Comparison of ENCODE assay signal across 22 cellular contexts in genomic region chr17:67647482-67647881, GRCh38.
A peak's percentile ranks its signal among the peaks of the same experiment; 100 is the strongest.
DNase-seq lines count a peak whose midpoint lies in the region; ATAC-seq and TF ChIP-seq lines count a peak whose summit lies in the region.
"Had no signal": no experiment of that assay in that cellular context is flagged by ENCODE, and none has a peak within 500 bp of the region (broad histone marks: within the 10 kb centered on the region; RNA-seq: fewer than 3 reads in every experiment).

No MANE protein-coding gene starts in this region.

- H3K9me3 Mint-ChIP-seq in central memory CD8-positive, alpha-beta T cell = no peaks in the 10 kb centered on the region
- H3K9me3 Mint-ChIP-seq: activated naive CD4-positive, alpha-beta T cell treated with anti-CD3 and anti-CD28 coated beads, Interleukin-2, amount 10 ng/mL, durations not matched to agents 7 days and 5 days; dendritic cell treated with granulocyte-macrophage colony-stimulating factor and Interleukin-4, amounts not matched to agents 40 ng/mL and 50 ng/mL, for 4 days; neural progenitor cell; stimulated activated memory B cell treated with anti-CD40 and anti-IgM and Interleukin-4, amounts not matched to agents 10 μg/mL and 1 μg/mL and 100 μg/mL, for 72 hours had no signal

- no peak for TF ChIP-seq CTCF in GM12865 (IDR thresholded peaks at IDR 0.05; ENCODE audit: insufficient read depth, low read depth, low read length, missing control alignments)

- peak; percentile 41 for ATAC-seq in GM18907 (IDR thresholded peaks at IDR 0.05; ENCODE audit: unreplicated experiment)
- peak; percentile 53 for ATAC-seq in HG02798 (IDR thresholded peaks at IDR 0.05; ENCODE audit: poor library complexity, unreplicated experiment)
- no peak for ATAC-seq in central memory CD8-positive, alpha-beta T cell (replicated peaks; ENCODE audit: extremely low read depth, poor library complexity, severe bottlenecking)
- ATAC-seq: stimulated activated memory B cell treated with anti-CD40 and anti-IgM and Interleukin-4, amounts not matched to agents 10 μg/mL and 1 μg/mL and 100 μg/mL, for 72 hours had no signal

- peaks cover 51% of the 10 kb centered on the region for H3K4me1 Mint-ChIP-seq in central memory CD8-positive, alpha-beta T cell
- H3K4me1 Mint-ChIP-seq: activated naive CD4-positive, alpha-beta T cell treated with anti-CD3 and anti-CD28 coated beads, Interleukin-2, amount 10 ng/mL, durations not matched to agents 7 days and 5 days; neural progenitor cell had no signal

- H3K36me3 Mint-ChIP-seq in central memory CD8-positive, alpha-beta T cell (ENCODE audit: insufficient read depth) = peaks cover 23% of the 10 kb centered on the region
- H3K36me3 Mint-ChIP-seq: activated naive CD4-positive, alpha-beta T cell treated with anti-CD3 and anti-CD28 coated beads, Interleukin-2, amount 10 ng/mL, durations not matched to agents 7 days and 5 days; neural progenitor cell had no signal

- no peak overlapping the region for H3K4me3 Mint-ChIP-seq in central memory CD8-positive, alpha-beta T cell
- H3K4me3 Mint-ChIP-seq: activated naive CD4-positive, alpha-beta T cell treated with anti-CD3 and anti-CD28 coated beads, Interleukin-2, amount 10 ng/mL, durations not matched to agents 7 days and 5 days; dendritic cell treated with granulocyte-macrophage colony-stimulating factor and Interleukin-4, amounts not matched to agents 40 ng/mL and 50 ng/mL, for 4 days; neural progenitor cell; stimulated activated memory B cell treated with anti-CD40 and anti-IgM and Interleukin-4, amounts not matched to agents 10 μg/mL and 1 μg/mL and 100 μg/mL, for 72 hours had no signal

- H3K27ac Mint-ChIP-seq in central memory CD8-positive, alpha-beta T cell (ENCODE audit: low read depth) = peak overlapping the region; percentile 59
- H3K27ac Mint-ChIP-seq: activated naive CD4-positive, alpha-beta T cell treated with anti-CD3 and anti-CD28 coated beads, Interleukin-2, amount 10 ng/mL, durations not matched to agents 7 days and 5 days; dendritic cell treated with granulocyte-macrophage colony-stimulating factor and Interleukin-4, amounts not matched to agents 40 ng/mL and 50 ng/mL, for 4 days; neural progenitor cell; stimulated activated memory B cell treated with anti-CD40 and anti-IgM and Interleukin-4, amounts not matched to agents 10 μg/mL and 1 μg/mL and 100 μg/mL, for 72 hours had no signal

- no peaks in the 10 kb centered on the region for H3K27me3 Mint-ChIP-seq in central memory CD8-positive, alpha-beta T cell
- H3K27me3 Mint-ChIP-seq: activated naive CD4-positive, alpha-beta T cell treated with anti-CD3 and anti-CD28 coated beads, Interleukin-2, amount 10 ng/mL, durations not matched to agents 7 days and 5 days; dendritic cell treated with granulocyte-macrophage colony-stimulating factor and Interleukin-4, amounts not matched to agents 40 ng/mL and 50 ng/mL, for 4 days; stimulated activated memory B cell treated with anti-CD40 and anti-IgM and Interleukin-4, amounts not matched to agents 10 μg/mL and 1 μg/mL and 100 μg/mL, for 72 hours had no signal

- peak; percentile 95 for DNase-seq in GM12865 (ENCODE audit: low read depth)
- DNase-seq in central memory CD8-positive, alpha-beta T cell (ENCODE audit: low spot score in 2 of 2) = no peak
- no peak for DNase-seq in cortex of kidney (lab: John Stamatoyannopoulos, UW)
- DNase-seq in AG08396 (ENCODE audit: low spot score) = no peak
- no peak for DNase-seq in anterior cingulate cortex (lab: John Stamatoyannopoulos, UW)
- no peak for DNase-seq in GOT3 (lab: John Stamatoyannopoulos, UW)
- DNase-seq: activated CD4-positive, alpha-beta T cell treated with anti-CD3 and anti-CD28 coated beads for 4 hours; activated CD8-positive, alpha-beta memory T cell treated with anti-CD3 and anti-CD28 coated beads, Interleukin-2, amount 50 U/mL, for 48 hours; activated naive CD4-positive, alpha-beta T cell treated with anti-CD3 and anti-CD28 coated beads, Interleukin-2, amount 10 ng/mL, durations not matched to agents 7 days and 5 days; body of pancreas; DMS 273 treated with DMSO at 0.1 percent for 48 hours; GDM1; IMR-90; NCI-H2029 treated with DMSO at 0.1 percent for 48 hours; NCI-H526; OCI-M1; transverse colon had no signal

- H3K4me3 ChIP-seq in GM12865 (ENCODE audit: low read depth, low read length) = no peak overlapping the region
- H3K4me3 ChIP-seq: body of pancreas, neural progenitor cell, transverse colon had no signal
